In the genomic region with DNA sequence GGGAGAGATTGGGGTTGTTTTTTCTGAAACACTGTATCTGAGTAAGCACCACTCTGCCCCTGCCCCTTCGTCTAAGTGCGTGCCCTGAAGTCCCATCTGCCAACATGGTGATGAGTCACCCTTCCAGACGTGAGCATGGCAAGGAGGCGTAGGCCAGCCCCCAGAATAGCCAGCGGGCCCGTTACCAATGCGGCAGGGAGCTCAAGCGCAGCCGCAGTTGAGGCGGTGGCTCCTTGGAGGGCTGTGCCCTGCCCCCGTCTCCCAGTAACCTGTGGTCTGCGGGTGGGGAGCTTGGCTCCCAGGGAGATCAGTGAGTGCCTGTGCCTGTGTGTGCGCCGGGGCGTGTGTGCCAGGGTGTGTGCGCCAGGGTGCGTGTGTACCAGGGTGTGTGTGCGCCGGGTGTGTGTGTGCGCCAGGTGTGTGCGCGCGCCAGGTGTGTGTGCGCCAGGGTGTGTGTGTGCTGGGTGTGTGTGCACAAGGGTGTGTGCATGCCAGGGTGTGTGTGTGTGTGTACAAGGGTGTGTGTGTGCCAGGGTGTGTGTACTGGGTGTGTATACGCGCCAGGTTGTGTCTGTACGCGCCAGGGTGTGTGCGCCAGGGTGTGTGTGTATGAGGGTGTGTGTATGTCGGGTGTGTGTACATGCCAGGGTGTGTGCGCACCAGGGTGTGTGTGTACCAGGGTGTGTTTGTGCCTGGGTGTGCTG, we compare ENCODE assay signal across 8 cellular contexts.
A peak's percentile ranks its signal among the peaks of the same experiment; 100 is the strongest.
DNase-seq lines count a peak whose midpoint lies in the region; ATAC-seq, FAIRE-seq and TF ChIP-seq lines count a peak whose summit lies in the region.

No MANE protein-coding gene starts in this region.

- H3K36me3 ChIP-seq in HCT116 (ENCODE audit: control insufficient read depth in 1 of 2, insufficient read depth in 2 of 2, low read length in 2 of 2) (peaks cover 2 to 18% of the 10 kb centered on the region in 2 experiments; a peak in 3 of 4 replicates), bronchial epithelial cell (ENCODE audit: control insufficient read depth, insufficient read depth, low read length) (peaks cover 16% of the 10 kb centered on the region)

- CTCF ChIA-PET in HCT116 (lab: Charles Lee), result no interaction called here

- no peaks in the 10 kb centered on the region; the same call in 1 of the 2 replicates for H4K20me1 ChIP-seq in HCT116 (ENCODE audit: insufficient read depth)

- FAIRE-seq in bronchial epithelial cell (lab: Jason Lieb, UNC), result peak; percentile 64

- H3K27me3 ChIP-seq in HCT116 (ENCODE audit: insufficient read depth, low read length), result no peaks in the 10 kb centered on the region
- H3K27me3 ChIP-seq in bronchial epithelial cell (ENCODE audit: control insufficient read depth, insufficient read depth, low read length), result no peaks in the 10 kb centered on the region

- H3K9ac ChIP-seq in HCT116 (ENCODE audit: low read length), result peak overlapping the region; percentile 65

- no peaks in the 10 kb centered on the region for H3K9me3 Mint-ChIP-seq in T-helper 2 cell treated with Interferon-gamma antibody and Interleukin-4, amounts not matched to agents 5 μg/mL and 100 μg/mL, for 36 hours

- no TSS peak for BruUV-seq in HCT116 (replicated peaks; lab: Mats Ljungman, UMichigan)

- RAD21 ChIA-PET in HCT116 (lab: Charles Lee; ENCODE audit: low non-redundant PET in 1 of 2, low total read pairs in 2 of 2, uncharacterized antibody in 2 of 2, unreplicated experiment in 2 of 2), result interaction anchor here (0.7 to 0.9 kb wide), 2 partner anchors 273 to 466 kb away, joined by 3 to 5 read pairs; no protein-coding TSS in a partner anchor

- H3K9me3 ChIP-seq in HCT116 (ENCODE audit: control insufficient read depth in 1 of 2, insufficient read depth in 1 of 2, low read depth in 1 of 2, low read length in 2 of 2), result no peaks in the 10 kb centered on the region

- H3K79me2 ChIP-seq in HCT116 (ENCODE audit: insufficient read depth, low read length), result no peaks in the 10 kb centered on the region

- ATAC-seq in HCT116 (peak; percentile 39), HG03565 (IDR thresholded peaks at IDR 0.05; ENCODE audit: unreplicated experiment) (no peak)

- H3K4me1 ChIP-seq in HCT116 (ENCODE audit: control insufficient read depth in 1 of 2, insufficient read depth in 2 of 2, low read length in 2 of 2), result peaks cover 37 to 48% of the 10 kb centered on the region in 2 experiments

- TF ChIP-seq RAD21 in HCT116 (IDR thresholded peaks at IDR 0.05; ENCODE audit: low read depth), result no peak

- no peak for TF ChIP-seq CTCF in HCT116 (IDR thresholded peaks at IDR 0.05 in 2 of 3, conservative IDR thresholded peaks at IDR 0.05 in 1 of 3; ENCODE audit: borderline replicate concordance in 1 of 3, insufficient read depth in 1 of 3, low read depth in 2 of 3, low read length in 2 of 3)
- TF ChIP-seq CTCF in bronchial epithelial cell (IDR thresholded peaks at IDR 0.05; ENCODE audit: insufficient read depth, low read length, severe bottlenecking), result no peak

- intact Hi-C loops in HCT116 (cut with micrococcal nuclease), result loop anchor here (5.0 to 10.0 kb wide), 2 partner anchors 36 to 438 kb away; no protein-coding TSS in a partner anchor

- no peaks in the 10 kb centered on the region for H3K27me3 Mint-ChIP-seq in T-helper 2 cell treated with Interferon-gamma antibody and Interleukin-4, amounts not matched to agents 5 μg/mL and 100 μg/mL, for 36 hours (ENCODE audit: low read depth)

- H3K27ac Mint-ChIP-seq in T-helper 2 cell treated with Interferon-gamma antibody and Interleukin-4, amounts not matched to agents 5 μg/mL and 100 μg/mL, for 36 hours, result peak overlapping the region; percentile 95

- peak overlapping the region; percentile 96 for H3K27ac ChIP-seq in HCT116 (ENCODE audit: low read depth, low read length)

- H3K4me3 ChIP-seq in HCT116 (replicated peaks in 1 of 2; ENCODE audit: low read depth in 1 of 2, low read length in 2 of 2) (peak overlapping the region; percentile 13 to 47), bronchial epithelial cell (ENCODE audit: low read depth, low read length) (no peak overlapping the region)

- no peak overlapping the region for H2AFZ ChIP-seq in HCT116 (ENCODE audit: low read depth, low read length, poor library complexity, severe bottlenecking)

- H3K4me3 Mint-ChIP-seq in T-helper 2 cell treated with Interferon-gamma antibody and Interleukin-4, amounts not matched to agents 5 μg/mL and 100 μg/mL, for 36 hours, result peak overlapping the region; percentile 85

- DNase-seq in HCT116 (ENCODE audit: low read depth, low spot score) (peak; percentile 53), bronchial epithelial cell (ENCODE audit: low read depth) (peak; percentile 27), activated gamma-delta T cell (lab: John Stamatoyannopoulos, UW) (no peak), NCI-H2196 (lab: John Stamatoyannopoulos, UW; ENCODE audit: unreplicated experiment) (no peak), germinal center (ENCODE audit: low spot score) (no peak)
- no peak for DNase-seq in T-helper 2 cell treated with Interferon-gamma antibody and Interleukin-4, amounts not matched to agents 5 μg/mL and 100 μg/mL, for 36 hours (ENCODE audit: low spot score)
- peak; percentile 36 to 50 for DNase-seq in stimulated activated CD4-positive, alpha-beta T cell treated with anti-CD3 and anti-CD28 coated beads, Interleukin-1b, Interleukin-23, amount 100 ng/mL, for 4 hours (ENCODE audit: low read depth in 2 of 2)

- H3K4me1 Mint-ChIP-seq in T-helper 2 cell treated with Interferon-gamma antibody and Interleukin-4, amounts not matched to agents 5 μg/mL and 100 μg/mL, for 36 hours (ENCODE audit: low read depth), result peaks cover 76% of the 10 kb centered on the region

- H3K36me3 Mint-ChIP-seq in T-helper 2 cell treated with Interferon-gamma antibody and Interleukin-4, amounts not matched to agents 5 μg/mL and 100 μg/mL, for 36 hours (ENCODE audit: low read depth), result peaks cover 85% of the 10 kb centered on the region

- no peak for TF ChIP-seq POLR2A in HCT116 (IDR thresholded peaks at IDR 0.05; ENCODE audit: borderline replicate concordance, extremely low read depth, insufficient read depth, insufficient read length)

- H3K4me2 ChIP-seq in HCT116 (ENCODE audit: low read length), result peak overlapping the region; percentile 83

- POLR2A ChIA-PET in HCT116 (lab: Charles Lee), result interaction anchor here (1.0 kb wide), 1 partner anchor 241 kb away, joined by 3 read pairs; no protein-coding TSS in a partner anchor

- no peaks in the 10 kb centered on the region for H3K9me2 ChIP-seq in HCT116 (ENCODE audit: insufficient read depth)

TF ChIP-seq in HCT116, 20 proteins besides CTCF, POLR2A, EP300 and RAD21:
- TF ChIP-seq ELF1 (IDR thresholded peaks at IDR 0.05; ENCODE audit: borderline replicate concordance, low read depth) (no peak), ZNF274 (IDR thresholded peaks at IDR 0.05; ENCODE audit: low read depth, low read length) (no peak), POLR2AphosphoS5 (IDR thresholded peaks at IDR 0.05; ENCODE audit: low read depth, low read length) (no peak; the same call in 1 of the 2 replicates), FOSL1 (IDR thresholded peaks at IDR 0.05; ENCODE audit: low read depth) (peak; percentile 79), SP1 (IDR thresholded peaks at IDR 0.05; ENCODE audit: low read depth) (peak; percentile 42)
- TF ChIP-seq, protein P1, sequence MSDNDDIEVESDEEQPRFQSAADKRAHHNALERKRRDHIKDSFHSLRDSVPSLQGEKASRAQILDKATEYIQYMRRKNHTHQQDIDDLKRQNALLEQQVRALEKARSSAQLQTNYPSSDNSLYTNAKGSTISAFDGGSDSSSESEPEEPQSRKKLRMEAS (IDR thresholded peaks at IDR 0.05), result peak; percentile 75; the same call in 1 of the 2 replicates
TF ChIP-seq in HCT116: peak in this region for 3.

Comparison
In these comparisons a context has a peak if more than half of its experiments do, and no peak if none do; other contexts are left out.
1. DNase-seq: peak in HCT116 (single experiment), bronchial epithelial cell (single experiment) and stimulated activated CD4-positive, alpha-beta T cell treated with anti-CD3 and anti-CD28 coated beads, Interleukin-1b, Interleukin-23, amount 100 ng/mL, for 4 hours (2 of 2); none in T-helper 2 cell treated with Interferon-gamma antibody and Interleukin-4, amounts not matched to agents 5 μg/mL and 100 μg/mL, for 36 hours (single experiment), activated gamma-delta T cell (single experiment), NCI-H2196 (single experiment) and germinal center (single experiment).